Comparison of ENCODE assay signal across 1 cellular context in genomic region chr7:106262268-106262881, GRCh38.
A peak's percentile ranks its signal among the peaks of the same experiment; 100 is the strongest.
TF ChIP-seq lines count a peak whose summit lies in the region.

No MANE protein-coding gene starts in this region.

TF ChIP-seq in IMR-90, 13 proteins besides CTCF, POLR2A, EP300 and RAD21:
- TF ChIP-seq NFE2L2 (IDR thresholded peaks at IDR 0.05; ENCODE audit: low read depth, low read length) (no peak), CEBPB (IDR thresholded peaks at IDR 0.05; ENCODE audit: low read depth, low read length) (peak; percentile 81), RFX5 (IDR thresholded peaks at IDR 0.05; ENCODE audit: low read depth, low read length) (no peak), BHLHE40 (IDR thresholded peaks at IDR 0.05; ENCODE audit: low read depth, low read length) (no peak)
- TF ChIP-seq, protein P1, sequence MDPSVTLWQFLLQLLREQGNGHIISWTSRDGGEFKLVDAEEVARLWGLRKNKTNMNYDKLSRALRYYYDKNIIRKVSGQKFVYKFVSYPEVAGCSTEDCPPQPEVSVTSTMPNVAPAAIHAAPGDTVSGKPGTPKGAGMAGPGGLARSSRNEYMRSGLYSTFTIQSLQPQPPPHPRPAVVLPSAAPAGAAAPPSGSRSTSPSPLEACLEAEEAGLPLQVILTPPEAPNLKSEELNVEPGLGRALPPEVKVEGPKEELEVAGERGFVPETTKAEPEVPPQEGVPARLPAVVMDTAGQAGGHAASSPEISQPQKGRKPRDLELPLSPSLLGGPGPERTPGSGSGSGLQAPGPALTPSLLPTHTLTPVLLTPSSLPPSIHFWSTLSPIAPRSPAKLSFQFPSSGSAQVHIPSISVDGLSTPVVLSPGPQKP (IDR thresholded peaks at IDR 0.05; ENCODE audit: borderline replicate concordance, low read depth, low read length): no peak
